ENCODE assay signal across 8 cellular contexts in the genomic region with DNA sequence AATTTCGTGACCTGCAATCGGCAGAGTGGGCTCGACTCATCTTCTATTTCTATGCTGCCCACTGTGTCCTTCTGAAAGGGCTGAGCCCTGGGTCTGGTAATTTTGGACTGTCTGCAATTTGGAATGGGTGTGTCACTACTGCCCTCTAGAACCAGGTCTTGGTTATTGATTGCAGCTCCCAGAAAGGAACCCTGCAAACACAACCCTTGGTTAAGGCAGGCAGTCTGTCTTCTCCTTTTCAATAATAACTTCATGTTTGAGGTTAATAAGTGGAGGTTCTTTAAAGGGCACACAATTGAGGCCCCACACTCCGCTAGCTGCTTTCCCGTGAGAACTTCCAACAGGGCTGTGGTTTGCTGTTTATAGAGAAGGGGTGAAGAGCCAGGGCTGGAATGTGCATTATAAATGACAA.
A peak's percentile ranks its signal among the peaks of the same experiment; 100 is the strongest.
DNase-seq lines count a peak whose midpoint lies in the region; ATAC-seq and TF ChIP-seq lines count a peak whose summit lies in the region.

No MANE protein-coding gene starts in this region.

- H3K27ac ChIP-seq in Peyer's patch (peak overlapping the region in 2 of 4 donors; percentile 3 to 65), esophagus muscularis mucosa (replicated peaks in 1 of 4) (no peak overlapping the region)

- H3K4me1 ChIP-seq in Peyer's patch (no peaks in the 10 kb centered on the region), esophagus muscularis mucosa (peaks cover 0 to 14% (median 6%) of the 10 kb centered on the region in 4 donors)

- DNase-seq in Peyer's patch (no peak), glomerular visceral epithelial cell (ENCODE audit: extremely low spot score) (peak; percentile 28), amniotic stem cell (lab: John Stamatoyannopoulos, UW) (no peak), esophagus muscularis mucosa (ENCODE audit: extremely low spot score) (no peak), ecto neural progenitor cell (ENCODE audit: low spot score) (no peak)
- DNase-seq in activated CD4-positive, alpha-beta T cell treated with anti-CD3 and anti-CD28 coated beads, Interleukin-2, amount 50 U/mL, for 4 hours, result no peak

- H3K36me3 ChIP-seq in Peyer's patch (no peaks in the 10 kb centered on the region), esophagus muscularis mucosa (no peaks in the 10 kb centered on the region)

- 86% methylated on average over 5 of the region's 5 CpGs for WGBS in esophagus muscularis mucosa

- TF ChIP-seq EP300 in esophagus muscularis mucosa (IDR thresholded peaks at IDR 0.05), result no peak

- TF ChIP-seq POLR2A in Peyer's patch (IDR thresholded peaks at IDR 0.05), result no peak
- no peak for TF ChIP-seq POLR2A in esophagus muscularis mucosa (IDR thresholded peaks at IDR 0.05; ENCODE audit: low read depth)

- H3K9me3 ChIP-seq in Peyer's patch (no peaks in the 10 kb centered on the region), esophagus muscularis mucosa (no peaks in the 10 kb centered on the region)

- intact Hi-C loops in esophagus muscularis mucosa (cut with DNase I), result no loop called here

- H3K4me3 ChIP-seq in Peyer's patch, result no peak overlapping the region
- H3K4me3 ChIP-seq in esophagus muscularis mucosa, result no peak overlapping the region

- ATAC-seq in GM18502 (IDR thresholded peaks at IDR 0.05; ENCODE audit: poor library complexity, unreplicated experiment) (peak; percentile 73), HG02588 (IDR thresholded peaks at IDR 0.05; ENCODE audit: unreplicated experiment) (peak; percentile 48)

- TF ChIP-seq CTCF in Peyer's patch (IDR thresholded peaks at IDR 0.05), result peak in 4 of 6 experiments; percentile 7 to 32 (median 20)
- TF ChIP-seq CTCF in esophagus muscularis mucosa (IDR thresholded peaks at IDR 0.05), result peak in 1 of 3 experiments; percentile 21

- H3K27me3 ChIP-seq in Peyer's patch (no peaks in the 10 kb centered on the region), esophagus muscularis mucosa (no peaks in the 10 kb centered on the region)
